In genomic region chr12:110104188-110104969, GRCh38 we compare ENCODE assay signal across 11 cellular contexts. TPM values are rescaled to one million over a fixed set of nuclear protein-coding genes. Genes with fewer than 3 reads are reported as not detected.
DNase-seq lines count a peak whose midpoint lies in the region; ATAC-seq and TF ChIP-seq lines count a peak whose summit lies in the region.
"Had no signal": no experiment of that assay in that cellular context is flagged by ENCODE, and none has a peak within 500 bp of the region (broad histone marks: within the 10 kb centered on the region; RNA-seq: fewer than 3 reads in every experiment).

No MANE protein-coding gene starts in this region.

- no peaks in the 10 kb centered on the region for H3K36me3 ChIP-seq in endodermal cell (ENCODE audit: control insufficient read depth, insufficient read depth, low read length)
- H3K36me3 ChIP-seq in neural progenitor cell, result no peaks in the 10 kb centered on the region
- no peaks in the 10 kb centered on the region for H3K36me3 ChIP-seq in upper lobe of left lung
- H3K36me3 ChIP-seq: pancreas had no signal

- H3K27ac ChIP-seq in endodermal cell (ENCODE audit: low read depth, low read length) (no peak overlapping the region), neural progenitor cell (no peak overlapping the region), upper lobe of left lung (peak overlapping the region in 3 of 4 donors; percentile 6 to 65 (median 42)), caudate nucleus (ENCODE audit: low read depth, low read length) (no peak overlapping the region)

- H3K4me1 Mint-ChIP-seq in endodermal cell (peaks cover 17% of the 10 kb centered on the region), neural progenitor cell (peaks cover 25% of the 10 kb centered on the region)

- peaks cover 12% of the 10 kb centered on the region for H3K4me1 ChIP-seq in endodermal cell (ENCODE audit: control insufficient read depth, insufficient read depth, low read length)
- H3K4me1 ChIP-seq in neural progenitor cell, result peaks cover 6% of the 10 kb centered on the region
- peaks cover 0 to 22% (median 16%) of the 10 kb centered on the region in 4 donors for H3K4me1 ChIP-seq in upper lobe of left lung

- 96 to 97% methylated on average over 11 to 12 of the region's 12 CpGs for WGBS in endodermal cell (ENCODE audit: insufficient coverage in 1 of 2, insufficient read length in 1 of 2), 2 experiments
- 75 to 89% methylated on average over 12 of the region's 12 CpGs for WGBS in upper lobe of left lung, 2 donors

- no peaks in the 10 kb centered on the region for H3K9me3 ChIP-seq in endodermal cell (ENCODE audit: control insufficient read depth, low read length)
- H3K9me3 ChIP-seq in neural progenitor cell (ENCODE audit: low read depth), result no peaks in the 10 kb centered on the region
- no peaks in the 10 kb centered on the region for H3K9me3 ChIP-seq in upper lobe of left lung
- H3K9me3 ChIP-seq: pancreas had no signal

- intact Hi-C loops in posterior vena cava (cut with DNase I), result loop anchor here in 1 of 2 donors (10.0 kb wide), 2 partner anchors 120 to 180 kb away; partner anchors contain the start of gene ATP2A2

- no peaks in the 10 kb centered on the region for H4K20me1 ChIP-seq in neural progenitor cell (ENCODE audit: low read depth)

- H3K9me3 Mint-ChIP-seq in endodermal cell, result peaks cover 4% of the 10 kb centered on the region
- no peaks in the 10 kb centered on the region for H3K9me3 Mint-ChIP-seq in neural progenitor cell

- TF ChIP-seq POLR2A in upper lobe of left lung (IDR thresholded peaks at IDR 0.05), result no peak

- H3K4me3 ChIP-seq in endodermal cell (ENCODE audit: low read length) (no peak overlapping the region), neural progenitor cell (no peak overlapping the region), upper lobe of left lung (no peak overlapping the region)
- H3K4me3 ChIP-seq: dorsolateral prefrontal cortex, pancreas had no signal

- no peak overlapping the region for H3K4me2 ChIP-seq in neural progenitor cell

- no peak for TF ChIP-seq EP300 in upper lobe of left lung (IDR thresholded peaks at IDR 0.05)

- ATAC-seq in upper lobe of left lung (ENCODE audit: low FRiP score in 2 of 2), result peak in 1 of 2 donors; percentile 7
- ATAC-seq: pancreas had no signal

- H3K27ac Mint-ChIP-seq in endodermal cell (no peak overlapping the region), neural progenitor cell (no peak overlapping the region)

- no peaks in the 10 kb centered on the region for H3K36me3 Mint-ChIP-seq in endodermal cell (ENCODE audit: low read depth)
- H3K36me3 Mint-ChIP-seq in neural progenitor cell, result no peaks in the 10 kb centered on the region

- H3F3A ChIP-seq in neural progenitor cell (ENCODE audit: low read depth), result no peaks in the 10 kb centered on the region

- TF ChIP-seq CTCF in endodermal cell (conservative IDR thresholded peaks at IDR 0.05), result no peak
- TF ChIP-seq CTCF in neural progenitor cell (IDR thresholded peaks at IDR 0.05), result no peak
- no peak for TF ChIP-seq CTCF in upper lobe of left lung (IDR thresholded peaks at IDR 0.05)

- no peaks in the 10 kb centered on the region for H3K79me2 ChIP-seq in neural progenitor cell (ENCODE audit: low read depth)

- peak overlapping the region; percentile 29 for H2AFZ ChIP-seq in neural progenitor cell (replicated peaks)

- no peak overlapping the region for H3K9ac ChIP-seq in endodermal cell (ENCODE audit: extremely low read depth, low read length, poor library complexity, severe bottlenecking)
- H3K9ac ChIP-seq in neural progenitor cell, result no peak overlapping the region

- H3K27me3 Mint-ChIP-seq in endodermal cell (ENCODE audit: insufficient read depth) (peaks cover 4% of the 10 kb centered on the region), neural progenitor cell (ENCODE audit: insufficient read depth, low read depth) (no peaks in the 10 kb centered on the region)

- no peak overlapping the region for H3K4me3 Mint-ChIP-seq in endodermal cell
- no peak overlapping the region for H3K4me3 Mint-ChIP-seq in neural progenitor cell

- H3K27me3 ChIP-seq in endodermal cell (ENCODE audit: control insufficient read depth, insufficient read depth, low read length, poor library complexity, severe bottlenecking) (no peaks in the 10 kb centered on the region), neural progenitor cell (no peaks in the 10 kb centered on the region), upper lobe of left lung (no peaks in the 10 kb centered on the region)
- H3K27me3 ChIP-seq: dorsolateral prefrontal cortex, pancreas had no signal

- DNase-seq in activated effector memory CD4-positive, alpha-beta T cell treated with anti-CD3 and anti-CD28 coated beads, Interleukin-2, amount 50 U/mL, for 16 hours, result peak; percentile 25
- no peak for DNase-seq in activated effector memory CD4-positive, alpha-beta T cell treated with Interleukin-2 at 50 U/mL for 16 hours
- DNase-seq in endodermal cell (peak; percentile 55), neural progenitor cell (ENCODE audit: low spot score) (no peak), upper lobe of left lung (no peak), A172 (ENCODE audit: low spot score) (no peak), posterior vena cava (ENCODE audit: low spot score) (no peak), caudate nucleus (lab: John Stamatoyannopoulos, UW) (no peak)
- DNase-seq: dorsolateral prefrontal cortex, NCI-H2171 treated with DMSO at 0.1 percent for 48 hours had no signal

RNA-seq across cellular contexts. Expression of gene IFT81, which starts 19.8 kb away (rescaled TPM):
- total RNA-seq in endodermal cell, result 10 to 100 TPM; 20.2 to 29.6 TPM
- 31.5 TPM for polyA plus RNA-seq in endodermal cell (2013, experiment 1 of 2)
- 36.8 TPM for polyA plus RNA-seq in endodermal cell (2013, experiment 2 of 2)
- total RNA-seq in neural progenitor cell (ENCODE audit: low replicate concordance), result 52.7 and 73.8 TPM in 2 replicates
- total RNA-seq in upper lobe of left lung, result 10 to 100 TPM in 3 of 6 donors, 1 to 10 TPM in 3; 7.7 to 39.1 (median 10.8) TPM
- 32.8 and 34.8 TPM in 2 replicates for total RNA-seq in A172 (2014; rRNA removed; shearing (Covaris generic))
- 10 to 100 TPM; 15.0 to 19.2 TPM for total RNA-seq in posterior vena cava

RNA-seq across cellular contexts. Expression of gene C12orf76, which starts 56.1 kb away (rescaled TPM):
- 10 to 100 TPM; 19.6 to 23.5 TPM for total RNA-seq in endodermal cell
- 26.7 TPM for polyA plus RNA-seq in endodermal cell (2013, experiment 1 of 2)
- polyA plus RNA-seq in endodermal cell (2013, experiment 2 of 2), result 26.4 TPM
- 39.8 and 48.8 TPM in 2 replicates for total RNA-seq in neural progenitor cell (ENCODE audit: low replicate concordance)
- total RNA-seq in upper lobe of left lung, result 10 to 100 TPM in 5 of 6 donors, 1 to 10 TPM in 1; 8.4 to 30.5 (median 19.6) TPM
- total RNA-seq in A172 (2014; rRNA removed; shearing (Covaris generic)), result 12.9 and 18.3 TPM in 2 replicates
- total RNA-seq in posterior vena cava, result 1 to 10 TPM; 6.7 to 9.2 TPM

Comparison
In these comparisons a context has a peak if more than half of its experiments do, and no peak if none do; other contexts are left out.
1. DNase-seq: peak in activated effector memory CD4-positive, alpha-beta T cell treated with anti-CD3 and anti-CD28 coated beads, Interleukin-2, amount 50 U/mL, for 16 hours (single experiment) and endodermal cell (single experiment); none in activated effector memory CD4-positive, alpha-beta T cell treated with Interleukin-2 at 50 U/mL for 16 hours (single experiment), neural progenitor cell (single experiment), upper lobe of left lung (0 of 2), A172 (single experiment), posterior vena cava (single experiment) and caudate nucleus (0 of 61).
2. H3K27ac ChIP-seq: peak in upper lobe of left lung (3 of 4); none in endodermal cell (single experiment), neural progenitor cell (single experiment) and caudate nucleus (single experiment).